8 cellular contexts compared by ENCODE assay signal in the genomic region with DNA sequence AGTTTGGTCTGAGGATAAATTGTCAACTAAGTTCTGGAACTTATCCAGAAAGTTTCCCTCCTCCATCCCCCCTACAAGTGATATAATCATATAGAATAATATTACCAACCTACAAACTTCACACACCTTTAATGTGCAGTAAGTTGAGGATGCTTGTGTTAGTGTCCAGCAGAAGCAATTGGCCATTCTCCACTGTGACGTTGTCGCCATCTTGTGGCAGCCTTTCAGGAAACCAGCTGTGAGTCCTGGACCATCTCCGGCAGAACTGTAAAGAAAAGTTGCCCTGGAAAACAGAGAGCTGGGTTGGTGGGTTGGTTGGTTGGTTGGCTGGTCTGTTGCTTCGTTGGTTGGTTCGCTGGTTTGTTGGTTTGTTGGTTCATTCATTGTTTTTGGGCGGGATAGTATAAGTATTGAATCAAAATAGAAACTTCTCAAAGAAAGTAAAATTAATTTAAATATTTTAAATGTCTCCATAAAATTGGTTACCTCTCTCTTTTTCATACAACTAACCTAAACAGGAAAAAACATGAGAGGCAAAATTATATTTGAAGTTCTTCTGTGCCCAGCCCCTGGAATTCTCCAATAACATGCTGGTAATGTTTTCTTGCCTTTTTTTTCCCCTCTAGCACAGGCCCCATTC.
DNase-seq lines count a peak whose midpoint lies in the region; ATAC-seq and TF ChIP-seq lines count a peak whose summit lies in the region.

No MANE protein-coding gene starts in this region.

- H4K20me1 ChIP-seq in SU-DHL-6 (ENCODE audit: low read depth, low read length): no peaks in the 10 kb centered on the region

- H3K4me3 ChIP-seq in SU-DHL-6 (ENCODE audit: insufficient read depth, low read length, poor library complexity, severe bottlenecking): no peak overlapping the region
- H3K4me3 ChIP-seq in epithelial cell of proximal tubule (ENCODE audit: low read depth, low read length): no peak overlapping the region
- H3K4me3 ChIP-seq in upper lobe of right lung: no peak overlapping the region

- no peaks in the 10 kb centered on the region for H3F3A ChIP-seq in SU-DHL-6 (ENCODE audit: insufficient read depth)

- no peak overlapping the region for H2AFZ ChIP-seq in SU-DHL-6 (ENCODE audit: low read depth, low read length, severe bottlenecking)

- peak; percentile 76 for ATAC-seq in HG02610 (IDR thresholded peaks at IDR 0.05; ENCODE audit: unreplicated experiment)
- ATAC-seq in upper lobe of right lung: peak; percentile 84

- DNase-seq in AG08395 (ENCODE audit: low spot score) (peak; percentile 71), NCI-H1105 (lab: John Stamatoyannopoulos, UW) (peak; percentile 64), epithelial cell of proximal tubule (ENCODE audit: low read depth) (no peak), myocyte (ENCODE audit: low read depth) (peak; percentile 74), upper lobe of right lung (peak; percentile 72)

- no peaks in the 10 kb centered on the region for H3K4me1 ChIP-seq in upper lobe of right lung

- H3K27ac ChIP-seq in SU-DHL-6 (ENCODE audit: low read depth, low read length) (no peak overlapping the region), upper lobe of right lung (no peak overlapping the region)

- no peaks in the 10 kb centered on the region for H3K79me2 ChIP-seq in SU-DHL-6 (ENCODE audit: insufficient read depth, low read length)

- H3K27me3 ChIP-seq in SU-DHL-6 (ENCODE audit: low read length): no peaks in the 10 kb centered on the region
- H3K27me3 ChIP-seq in upper lobe of right lung: no peaks in the 10 kb centered on the region

- intact Hi-C loops in upper lobe of right lung (cut with DNase I): no loop called here

- no peak overlapping the region for H3K4me2 ChIP-seq in SU-DHL-6 (ENCODE audit: low read depth, low read length, poor library complexity, severe bottlenecking)

- H3K36me3 ChIP-seq in SU-DHL-6 (ENCODE audit: low read length) (no peaks in the 10 kb centered on the region), upper lobe of right lung (no peaks in the 10 kb centered on the region)

- no peaks in the 10 kb centered on the region for H3K9me2 ChIP-seq in SU-DHL-6 (replicated peaks; ENCODE audit: insufficient read depth, low read length)

- no peaks in the 10 kb centered on the region for H3K9me3 ChIP-seq in SU-DHL-6 (ENCODE audit: insufficient read depth, low read length)
- H3K9me3 ChIP-seq in upper lobe of right lung: no peaks in the 10 kb centered on the region

- no peak overlapping the region for H3K9ac ChIP-seq in SU-DHL-6 (ENCODE audit: low read length)

- peak; percentile 82 for TF ChIP-seq CTCF in GM12874 (IDR thresholded peaks at IDR 0.05; ENCODE audit: insufficient read depth, low read depth, low read length)
- peak; percentile 92 for TF ChIP-seq CTCF in SU-DHL-6 (IDR thresholded peaks at IDR 0.05; ENCODE audit: insufficient read depth, low read length, poor library complexity, severe bottlenecking)
- peak; percentile 95 for TF ChIP-seq CTCF in epithelial cell of proximal tubule (conservative IDR thresholded peaks at IDR 0.05; ENCODE audit: low read depth, low read length)
- TF ChIP-seq CTCF in upper lobe of right lung (IDR thresholded peaks at IDR 0.05): peak; percentile 62
